Comparison of ENCODE assay signal across 8 cellular contexts in the genomic region with DNA sequence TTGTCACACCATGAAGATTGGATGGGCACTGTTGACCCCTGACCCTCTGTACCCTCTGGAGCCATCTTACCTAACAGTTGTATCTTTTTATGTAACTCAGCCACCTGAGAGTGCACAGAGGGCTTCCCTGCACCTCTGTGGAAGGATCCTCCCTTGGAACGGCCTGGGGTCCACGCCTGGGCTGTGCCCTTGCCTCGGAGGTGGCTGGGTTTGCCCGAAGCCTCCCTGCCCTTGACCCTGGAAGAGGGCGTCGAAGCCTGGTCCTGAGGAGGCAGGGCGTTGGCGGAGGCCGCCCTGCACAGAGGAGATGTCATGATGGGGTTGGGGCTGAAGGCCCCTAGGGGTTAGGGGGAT. TPM values are rescaled to one million over a fixed set of nuclear protein-coding genes. Genes with fewer than 3 reads are reported as not detected.
DNase-seq lines count a peak whose midpoint lies in the region; ATAC-seq, FAIRE-seq and TF ChIP-seq lines count a peak whose summit lies in the region.

No MANE protein-coding gene starts in this region.

- TF ChIP-seq POLR2A in H54 (IDR thresholded peaks at IDR 0.05; ENCODE audit: low read depth, low read length), result no peak

- H3K9me3 Mint-ChIP-seq in naive thymus-derived CD8-positive, alpha-beta T cell, result no peaks in the 10 kb centered on the region

- peak overlapping the region; percentile 41 to 55 for H3K4me3 ChIP-seq in cardiac fibroblast (replicated peaks in 1 of 2; ENCODE audit: low read depth in 2 of 2, low read length in 2 of 2)

- no peak for FAIRE-seq in H54 (lab: Jason Lieb, UNC)

- TF ChIP-seq CTCF in cardiac fibroblast (IDR thresholded peaks at IDR 0.05; ENCODE audit: low read depth, low read length), result no peak

- ATAC-seq in HG03442 (IDR thresholded peaks at IDR 0.05; ENCODE audit: unreplicated experiment), result peak; percentile 13
- ATAC-seq in naive thymus-derived CD8-positive, alpha-beta T cell, result peak; percentile 3 to 26
- ATAC-seq in HG03521 (IDR thresholded peaks at IDR 0.05; ENCODE audit: unreplicated experiment), result no peak

- H3K4me3 Mint-ChIP-seq in naive thymus-derived CD8-positive, alpha-beta T cell, result peak overlapping the region; percentile 98 to 100 (median 99)

- H3K27me3 Mint-ChIP-seq in naive thymus-derived CD8-positive, alpha-beta T cell, result peaks cover 0 to 10% (median 2%) of the 10 kb centered on the region in 5 donors

- peak overlapping the region; percentile 93 to 99 (median 98) for H3K27ac Mint-ChIP-seq in naive thymus-derived CD8-positive, alpha-beta T cell

- peaks cover 8 to 37% (median 22%) of the 10 kb centered on the region in 4 donors for H3K4me1 Mint-ChIP-seq in naive thymus-derived CD8-positive, alpha-beta T cell

- POLR2A ChIA-PET in naive thymus-derived CD8-positive, alpha-beta T cell (lab: Charles Lee), result interaction anchor here (1.0 to 3.3 kb wide), 6 partner anchors 12 to 717 kb away, joined by 3 to 31 read pairs (median 6); a partner anchor contains a TSS

- DNase-seq in NCI-H1105 treated with DMSO at 0.1 percent for 48 hours (lab: John Stamatoyannopoulos, UW), result peak; percentile 41
- no peak for DNase-seq in NCI-H1105 (lab: John Stamatoyannopoulos, UW)
- no peak for DNase-seq in cardiac fibroblast (ENCODE audit: low read depth in 2 of 2)
- no peak for DNase-seq in naive thymus-derived CD8-positive, alpha-beta T cell
- no peak for DNase-seq in H54 (ENCODE audit: insufficient read length, low spot score)
- DNase-seq in NCI-H2227 (lab: John Stamatoyannopoulos, UW; ENCODE audit: unreplicated experiment), result no peak

- H3K36me3 Mint-ChIP-seq in naive thymus-derived CD8-positive, alpha-beta T cell, result peaks cover 0 to 28% (median 7%) of the 10 kb centered on the region in 3 donors

RNA-seq across cellular contexts. Expression of a gene that starts 0.2 kb away (rescaled TPM):
- total RNA-seq in naive thymus-derived CD8-positive, alpha-beta T cell, result not detected
- not detected for polyA plus RNA-seq in naive thymus-derived CD8-positive, alpha-beta T cell

RNA-seq across cellular contexts. Expression of a gene that starts 0.8 kb away (rescaled TPM):
- total RNA-seq in naive thymus-derived CD8-positive, alpha-beta T cell, result 100 to 1,000 TPM; 252 to 262 TPM
- 10 to 100 TPM; 23.5 to 58.7 (median 28.0) TPM for polyA plus RNA-seq in naive thymus-derived CD8-positive, alpha-beta T cell

RNA-seq across cellular contexts. Expression of a gene that starts 15.6 kb away (rescaled TPM):
- not detected for total RNA-seq in naive thymus-derived CD8-positive, alpha-beta T cell
- polyA plus RNA-seq in naive thymus-derived CD8-positive, alpha-beta T cell, result not detected

RNA-seq across cellular contexts. Expression of a gene that starts 46.2 kb away (rescaled TPM):
- total RNA-seq in naive thymus-derived CD8-positive, alpha-beta T cell, result not detected
- polyA plus RNA-seq in naive thymus-derived CD8-positive, alpha-beta T cell, result not detected

RNA-seq across cellular contexts. Expression of a gene that starts 50.6 kb away (rescaled TPM):
- 1 to 10 TPM; 5.1 to 6.2 TPM for total RNA-seq in naive thymus-derived CD8-positive, alpha-beta T cell
- 1 to 10 TPM; 5.1 to 6.9 (median 5.9) TPM for polyA plus RNA-seq in naive thymus-derived CD8-positive, alpha-beta T cell
